12 cellular contexts compared by ENCODE assay signal in the genomic region with DNA sequence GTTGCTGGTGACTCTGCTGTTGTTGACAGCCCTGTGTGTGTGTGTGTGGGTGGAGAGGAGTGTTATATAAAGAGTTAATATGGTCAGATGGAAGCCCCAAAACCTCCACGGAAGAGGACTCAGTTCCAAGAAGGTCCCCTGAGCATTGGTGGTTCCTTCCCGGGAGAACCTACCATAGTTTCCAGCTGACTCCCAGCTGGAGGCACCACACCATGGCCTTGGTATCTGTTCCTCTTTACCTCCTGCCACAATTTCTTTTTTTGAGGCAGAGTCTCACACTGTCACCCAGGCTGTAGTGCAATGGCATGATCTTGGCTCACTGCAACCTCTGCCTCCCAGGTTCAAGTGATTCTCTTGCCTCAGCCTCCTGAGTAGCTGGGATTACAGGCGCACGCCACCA. TPM values are rescaled to one million over a fixed set of nuclear protein-coding genes. Genes with fewer than 3 reads are reported as not detected.
DNase-seq lines count a peak whose midpoint lies in the region; ATAC-seq and TF ChIP-seq lines count a peak whose summit lies in the region.
"Had no signal": no experiment of that assay in that cellular context is flagged by ENCODE, and none has a peak within 500 bp of the region (broad histone marks: within the 10 kb centered on the region; RNA-seq: fewer than 3 reads in every experiment).

No MANE protein-coding gene starts in this region.

- no peak overlapping the region for H3K4me3 ChIP-seq in psoas muscle
- H3K4me3 ChIP-seq: left ventricle myocardium inferior had no signal

- in situ Hi-C loops in ACHN (cut with HindIII; ENCODE audit: low pct_ligation_motif_present, low pct_unique_long_range_greater_than_20kb, low sequenced_read_pairs) = no loop called here

- H3K4me1 ChIP-seq in psoas muscle = no peaks in the 10 kb centered on the region

- peak overlapping the region; percentile 72 for H3K27ac Mint-ChIP-seq in activated CD4-positive, alpha-beta T cell treated with anti-CD3 and anti-CD28 coated beads, Interleukin-2, amount 10 ng/mL, durations not matched to agents 24 days and 14 days
- H3K27ac Mint-ChIP-seq in neural crest cell (ENCODE audit: unreplicated experiment) = peak overlapping the region; percentile 29

- H3K9me3 ChIP-seq in psoas muscle = no peaks in the 10 kb centered on the region
- H3K9me3 ChIP-seq: left ventricle myocardium inferior had no signal

- DNase-seq in activated CD4-positive, alpha-beta T cell treated with anti-CD3 and anti-CD28 coated beads, Interleukin-2, amount 10 ng/mL, durations not matched to agents 24 days and 14 days = no peak
- no peak for DNase-seq in activated CD4-positive, alpha-beta T cell treated with anti-CD3 and anti-CD28 coated beads for 48 hours
- DNase-seq in NOMO-1 treated with DMSO at 0.1 percent for 48 hours (lab: John Stamatoyannopoulos, UW; ENCODE audit: unreplicated experiment) = peak; percentile 39
- no peak for DNase-seq in neural crest cell (ENCODE audit: low read depth, low spot score)
- DNase-seq in NCI-H2171 treated with DMSO at 0.1 percent for 48 hours (lab: John Stamatoyannopoulos, UW) = no peak
- DNase-seq in psoas muscle = no peak
- no peak for DNase-seq in ACHN
- DNase-seq: left ventricle myocardium inferior, NCI-H1694 treated with DMSO at 0.1 percent for 48 hours, SW 1271 had no signal

- WGBS in psoas muscle, 3 donors = 57 to 70% (median 69%) methylated on average over 4 of the region's 4 CpGs

- peaks cover 2% of the 10 kb centered on the region for H3K27me3 Mint-ChIP-seq in activated CD4-positive, alpha-beta T cell treated with anti-CD3 and anti-CD28 coated beads, Interleukin-2, amount 10 ng/mL, durations not matched to agents 24 days and 14 days
- H3K27me3 Mint-ChIP-seq in neural crest cell (ENCODE audit: low read depth) = no peaks in the 10 kb centered on the region

- peaks cover 21% of the 10 kb centered on the region for H3K9me3 Mint-ChIP-seq in activated CD4-positive, alpha-beta T cell treated with anti-CD3 and anti-CD28 coated beads, Interleukin-2, amount 10 ng/mL, durations not matched to agents 24 days and 14 days
- peaks cover 3% of the 10 kb centered on the region for H3K9me3 Mint-ChIP-seq in neural crest cell

- no peak overlapping the region for H3K27ac ChIP-seq in psoas muscle
- H3K27ac ChIP-seq: left ventricle myocardium inferior had no signal

- H3K4me3 Mint-ChIP-seq in activated CD4-positive, alpha-beta T cell treated with anti-CD3 and anti-CD28 coated beads, Interleukin-2, amount 10 ng/mL, durations not matched to agents 24 days and 14 days = no peak overlapping the region
- no peak overlapping the region for H3K4me3 Mint-ChIP-seq in neural crest cell

- H3K27me3 ChIP-seq in psoas muscle (ENCODE audit: insufficient read depth in 3 of 3, low read length in 2 of 3) = no peaks in the 10 kb centered on the region

- TF ChIP-seq CTCF in neural crest cell (conservative IDR thresholded peaks at IDR 0.05) = no peak
- no peak for TF ChIP-seq CTCF in psoas muscle (IDR thresholded peaks at IDR 0.05)

- ATAC-seq in HG02642 (IDR thresholded peaks at IDR 0.05; ENCODE audit: poor library complexity, unreplicated experiment) (peak; percentile 36), psoas muscle (no peak)
- ATAC-seq: sciatic nerve had no signal

- peaks cover 51% of the 10 kb centered on the region for H3K4me1 Mint-ChIP-seq in activated CD4-positive, alpha-beta T cell treated with anti-CD3 and anti-CD28 coated beads, Interleukin-2, amount 10 ng/mL, durations not matched to agents 24 days and 14 days
- H3K4me1 Mint-ChIP-seq in neural crest cell = peaks cover 40% of the 10 kb centered on the region

- H3K36me3 ChIP-seq in psoas muscle (ENCODE audit: insufficient read depth in 1 of 2, low read depth in 1 of 2) = no peaks in the 10 kb centered on the region
- H3K36me3 ChIP-seq: left ventricle myocardium inferior had no signal

- peaks cover 18% of the 10 kb centered on the region for H3K36me3 Mint-ChIP-seq in activated CD4-positive, alpha-beta T cell treated with anti-CD3 and anti-CD28 coated beads, Interleukin-2, amount 10 ng/mL, durations not matched to agents 24 days and 14 days (ENCODE audit: low read depth)
- no peaks in the 10 kb centered on the region for H3K36me3 Mint-ChIP-seq in neural crest cell (ENCODE audit: low read depth)

- intact Hi-C loops in activated CD4-positive, alpha-beta T cell treated with anti-CD3 and anti-CD28 coated beads, Interleukin-2, amount 10 ng/mL, durations not matched to agents 24 days and 14 days (cut with micrococcal nuclease) = no loop called here
- intact Hi-C loops in psoas muscle (cut with DNase I) = no loop called here

RNA-seq across cellular contexts. Expression of a gene that starts 15.9 kb away (rescaled TPM):
- 104 and 105 TPM in 2 replicates for total RNA-seq in activated CD4-positive, alpha-beta T cell treated with anti-CD3 and anti-CD28 coated beads, Interleukin-2, amount 10 ng/mL, durations not matched to agents 24 days and 14 days
- total RNA-seq in neural crest cell (163 and 174 TPM in 2 replicates), psoas muscle (1 to 10 TPM; 2.1 to 8.2 (median 5.3) TPM)
- polyA plus RNA-seq in psoas muscle = 1 to 10 TPM; 1.4 to 1.7 (median 1.6) TPM

Comparison
In these comparisons a context has a peak if more than half of its experiments do, and no peak if none do; other contexts are left out.
1. RNA of a gene that starts 15.9 kb away (total RNA-seq): 163 to 174 TPM in neural crest cell and 104 to 105 TPM in activated CD4-positive, alpha-beta T cell treated with anti-CD3 and anti-CD28 coated beads, Interleukin-2, amount 10 ng/mL, durations not matched to agents 24 days and 14 days; 2.1 to 8.2 TPM in psoas muscle; every median in the first group is over 10 times any median in the second.